Comparison of ENCODE assay signal across 8 cellular contexts in the genomic region with DNA sequence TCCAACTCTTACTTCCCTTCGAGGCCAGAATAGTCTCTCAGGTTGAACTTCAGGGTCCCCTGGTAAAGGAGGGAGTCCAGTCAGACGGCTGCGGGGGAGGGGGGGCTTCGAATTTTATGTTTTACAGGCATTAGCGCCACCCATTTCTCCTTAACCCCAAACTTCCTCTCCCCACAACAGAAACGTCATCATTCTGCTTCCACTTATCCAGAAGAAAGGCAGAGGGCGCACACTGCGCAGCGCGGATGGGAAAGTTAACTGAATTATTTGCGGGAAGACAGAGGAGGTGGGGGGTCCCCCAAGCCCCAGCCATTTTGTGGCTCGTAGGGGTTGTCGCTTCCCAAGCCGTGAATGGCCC. TPM values are rescaled to one million over a fixed set of nuclear protein-coding genes. Genes with fewer than 3 reads are reported as not detected.
DNase-seq lines count a peak whose midpoint lies in the region; ATAC-seq and TF ChIP-seq lines count a peak whose summit lies in the region.

No MANE protein-coding gene starts in this region.

- H3K4me1 ChIP-seq in trophoblast cell (ENCODE audit: control insufficient read depth in 1 of 2, insufficient read depth in 2 of 2, low read length in 2 of 2), result peaks cover 2 to 4% of the 10 kb centered on the region in 2 experiments

- peaks cover 8% of the 10 kb centered on the region for H3K79me1 ChIP-seq in trophoblast cell (ENCODE audit: low read length)

- peak overlapping the region; percentile 41 for H3K18ac ChIP-seq in trophoblast cell (ENCODE audit: low read length)

- peaks cover 5% of the 10 kb centered on the region for H3K79me2 ChIP-seq in trophoblast cell (ENCODE audit: control insufficient read depth, insufficient read depth, low read length, poor library complexity)

- H4K12ac ChIP-seq in trophoblast cell (ENCODE audit: low read depth, low read length), result peak overlapping the region; percentile 82

- no peak overlapping the region for H3K23ac ChIP-seq in trophoblast cell (ENCODE audit: low read length)

- H3K27me3 ChIP-seq in trophoblast cell (ENCODE audit: insufficient read depth, low read length), result no peaks in the 10 kb centered on the region

- H2AFZ ChIP-seq in trophoblast cell (ENCODE audit: insufficient read depth, low read length, poor library complexity), result peak overlapping the region; percentile 66

- peak overlapping the region; percentile 86 for H4K91ac ChIP-seq in trophoblast cell (ENCODE audit: low read depth, low read length)

- H3K4me3 ChIP-seq in AG10803 (ENCODE audit: low read length) (peak overlapping the region; percentile 63), trophoblast cell (ENCODE audit: low read depth, low read length) (peak overlapping the region; percentile 64)

- TF ChIP-seq CTCF in AG10803 (conservative IDR thresholded peaks at IDR 0.05; ENCODE audit: low read length), result peak; percentile 42

- intact Hi-C loops in left ventricle myocardium superior (cut with micrococcal nuclease), result no loop called here

- H2BK5ac ChIP-seq in trophoblast cell (ENCODE audit: low read depth, low read length, poor library complexity), result peak overlapping the region; percentile 42

- H2BK12ac ChIP-seq in trophoblast cell (ENCODE audit: low read length), result no peak overlapping the region

- H2AK5ac ChIP-seq in trophoblast cell (ENCODE audit: low read length), result peak overlapping the region; percentile 26

- H3K4ac ChIP-seq in trophoblast cell (ENCODE audit: low read depth, low read length), result peak overlapping the region; percentile 49

- DNase-seq in AG10803 (ENCODE audit: low read depth), result peak; percentile 90
- peak; percentile 84 for DNase-seq in HS-27A (ENCODE audit: low read depth)
- DNase-seq in NCI-H748 treated with DMSO at 0.1 percent for 48 hours (lab: John Stamatoyannopoulos, UW), result peak; percentile 45
- peak; percentile 47 for DNase-seq in amniotic stem cell (lab: John Stamatoyannopoulos, UW)
- DNase-seq in left ventricle myocardium superior, result no peak
- DNase-seq in trophoblast cell, result peak; percentile 7 to 42
- no peak for DNase-seq in ecto neural progenitor cell (ENCODE audit: low spot score)

- peak overlapping the region; percentile 68 for H3K27ac ChIP-seq in trophoblast cell (ENCODE audit: low read depth, low read length)

- peak overlapping the region; percentile 53 for H3K14ac ChIP-seq in trophoblast cell (ENCODE audit: low read length)

- H4K8ac ChIP-seq in trophoblast cell (ENCODE audit: low read depth, low read length), result peak overlapping the region; percentile 97

- peak overlapping the region; percentile 36 for H2BK120ac ChIP-seq in trophoblast cell (ENCODE audit: insufficient read depth, low read length, poor library complexity)

- peaks cover 0 to 3% of the 10 kb centered on the region in 2 experiments for H3K36me3 ChIP-seq in trophoblast cell (ENCODE audit: control insufficient read depth in 1 of 2, insufficient read depth in 2 of 2, low read length in 2 of 2)

- no peak overlapping the region for H3K9ac ChIP-seq in trophoblast cell (ENCODE audit: low read length)

- no peaks in the 10 kb centered on the region for H3K9me3 ChIP-seq in trophoblast cell (ENCODE audit: insufficient read depth, low read depth, low read length)

- WGBS in trophoblast cell (ENCODE audit: extremely low coverage, insufficient coverage, insufficient read length), result no CpG with 5 or more reads among the region's 14 CpGs

- ATAC-seq in GM18502 (IDR thresholded peaks at IDR 0.05; ENCODE audit: poor library complexity, unreplicated experiment), result peak; percentile 20
- peak; percentile 56 for ATAC-seq in left ventricle myocardium superior

- peak overlapping the region; percentile 63 for H3K4me2 ChIP-seq in trophoblast cell (ENCODE audit: low read length)

RNA-seq across cellular contexts. Expression of a gene that starts 0.5 kb away (rescaled TPM):
- total RNA-seq in left ventricle myocardium superior, result 56.8 TPM
- 44.7 and 48.2 TPM in 2 replicates for polyA plus RNA-seq in trophoblast cell (2013)

RNA-seq across cellular contexts. Expression of a gene that starts 30.1 kb away (rescaled TPM):
- 3.5 TPM for total RNA-seq in left ventricle myocardium superior
- not detected in 2 replicates for polyA plus RNA-seq in trophoblast cell (2013)

Comparison
In these comparisons a context has a peak if more than half of its experiments do, and no peak if none do; other contexts are left out.
1. DNase-seq: peak in AG10803 (single experiment), HS-27A (single experiment), NCI-H748 treated with DMSO at 0.1 percent for 48 hours (single experiment), amniotic stem cell (single experiment) and trophoblast cell (2 of 2); none in left ventricle myocardium superior (single experiment) and ecto neural progenitor cell (single experiment).